ENCODE assay signal across 10 cellular contexts in the genomic region with DNA sequence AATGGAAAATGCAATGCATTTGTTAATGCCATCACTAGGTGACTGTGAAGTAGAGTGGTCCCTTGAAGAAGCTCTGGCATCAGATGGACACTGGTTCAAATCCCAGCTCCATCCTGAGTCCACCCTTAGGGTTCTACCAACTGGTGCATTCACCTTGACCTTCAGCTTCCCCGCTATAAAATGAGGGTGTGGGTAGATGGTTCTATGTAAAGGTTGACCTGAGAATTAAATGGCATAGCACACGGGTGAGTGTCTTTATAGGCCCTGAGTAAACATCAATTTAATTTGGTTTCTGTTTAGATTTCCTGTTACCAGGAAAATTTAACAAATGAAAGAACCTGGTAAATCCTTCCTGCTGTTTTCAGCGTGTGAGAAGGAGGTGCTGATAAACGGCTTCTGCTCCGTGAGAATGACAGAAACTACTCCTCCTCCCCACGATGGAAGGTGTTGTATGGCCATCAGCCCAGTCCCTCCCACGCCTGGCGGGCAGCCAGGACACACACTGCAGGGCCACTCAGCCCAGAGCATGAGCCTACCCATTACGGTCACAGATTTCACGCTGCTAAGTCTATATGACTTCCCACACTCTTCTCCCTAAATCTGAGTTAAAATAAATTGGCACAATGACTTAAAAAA.
DNase-seq lines count a peak whose midpoint lies in the region; ATAC-seq lines count a peak whose summit lies in the region.
"Had no signal": no experiment of that assay in that cellular context is flagged by ENCODE, and none has a peak within 500 bp of the region (broad histone marks: within the 10 kb centered on the region; RNA-seq: fewer than 3 reads in every experiment).

No MANE protein-coding gene starts in this region.

- peaks cover 10% of the 10 kb centered on the region for H3K36me3 ChIP-seq in MG63
- H3K36me3 ChIP-seq in stomach smooth muscle (ENCODE audit: control insufficient read depth in 2 of 2, insufficient read depth in 2 of 2, low read length in 2 of 2) = peaks cover 5 to 11% of the 10 kb centered on the region in 2 donors

- intact Hi-C loops in left ventricle myocardium superior (cut with micrococcal nuclease) = no loop called here

- H3K9ac ChIP-seq in stomach smooth muscle (ENCODE audit: low read length in 2 of 2) = peak overlapping the region in 1 of 2 donors; percentile 6

- H3K4me3 ChIP-seq in MG63 (no peak overlapping the region), stomach smooth muscle (ENCODE audit: low read length in 2 of 2) (peak overlapping the region; percentile 1 to 54)

- H3K27me3 ChIP-seq in MG63 = no peaks in the 10 kb centered on the region
- no peaks in the 10 kb centered on the region for H3K27me3 ChIP-seq in stomach smooth muscle (ENCODE audit: control insufficient read depth in 1 of 2, insufficient read depth in 2 of 2, low read length in 2 of 2)

- ATAC-seq in left ventricle myocardium superior (peak; percentile 89), HG03378 (IDR thresholded peaks at IDR 0.05; ENCODE audit: unreplicated experiment) (no peak)

- peak; percentile 27 for DNase-seq in MG63
- peak; percentile 77 for DNase-seq in SW480 (ENCODE audit: low spot score)
- DNase-seq in left ventricle myocardium superior = peak; percentile 94
- no peak for DNase-seq in superior temporal gyrus (ENCODE audit: extremely low spot score)
- no peak for DNase-seq in AG20443 (ENCODE audit: low spot score)
- DNase-seq in NK-92 (lab: John Stamatoyannopoulos, UW; ENCODE audit: unreplicated experiment) = no peak
- DNase-seq: activated B cell treated with CpG ODN at 0.5 μM for 24 hours, glutamatergic neuron had no signal

- H3K9me3 ChIP-seq in MG63 (no peaks in the 10 kb centered on the region), stomach smooth muscle (ENCODE audit: control insufficient read depth in 2 of 2, low read length in 2 of 2) (no peaks in the 10 kb centered on the region)

- no peak overlapping the region for H3K27ac ChIP-seq in stomach smooth muscle (ENCODE audit: low read length)

- peaks cover 12% of the 10 kb centered on the region for H3K4me1 ChIP-seq in stomach smooth muscle (ENCODE audit: control insufficient read depth, insufficient read depth, low read length)

Comparison
In these comparisons a context has a peak if more than half of its experiments do, and no peak if none do; other contexts are left out.
1. DNase-seq: peak in MG63 (single experiment), SW480 (single experiment) and left ventricle myocardium superior (single experiment); none in superior temporal gyrus (single experiment), AG20443 (single experiment) and NK-92 (single experiment).